In the genomic region with DNA sequence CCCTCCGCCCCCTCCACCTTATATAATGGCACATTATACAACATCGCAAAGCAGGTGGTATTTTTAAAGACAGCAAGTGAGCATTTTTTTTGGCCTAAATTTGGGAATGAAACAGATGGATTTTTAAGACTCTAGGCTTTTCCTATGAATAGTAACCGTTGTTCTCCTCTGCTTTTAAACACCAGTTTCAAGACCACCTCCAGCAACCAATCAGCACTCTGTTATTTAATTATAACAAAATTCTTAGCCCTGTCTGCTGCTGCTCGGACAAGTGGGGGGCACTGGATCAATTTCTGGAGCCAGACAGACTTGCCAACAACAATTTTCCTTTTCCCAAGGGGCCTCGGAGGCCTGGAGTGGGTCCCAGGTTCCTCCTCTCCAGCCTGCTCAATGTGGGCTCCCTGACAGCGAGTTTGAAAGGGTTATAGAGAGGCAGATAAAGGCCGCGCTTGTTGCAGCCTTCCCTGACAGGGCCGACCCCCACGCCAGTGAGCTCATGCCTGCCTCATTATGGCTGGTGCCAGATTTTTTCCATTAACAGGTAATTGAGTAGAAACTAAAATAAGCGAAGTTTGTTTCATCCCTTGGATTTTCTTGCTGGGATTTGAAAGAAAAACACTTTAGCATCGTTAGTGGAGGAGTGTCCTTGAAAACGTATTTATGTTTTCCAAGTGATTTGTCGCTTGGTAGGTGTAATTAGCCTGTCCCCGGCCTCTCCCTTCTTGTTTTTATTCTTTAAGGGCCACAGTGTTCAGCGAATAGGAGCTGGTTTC, we compare ENCODE assay signal across 1 cellular context.
TF ChIP-seq lines count a peak whose summit lies in the region.

No MANE protein-coding gene starts in this region.

TF ChIP-seq in HepG2, 621 proteins besides CTCF, POLR2A, EP300 and RAD21:
- TF ChIP-seq ZNF792 (CRISPR knock-in tag; IDR thresholded peaks at IDR 0.05) (no peak), ZNF878 (CRISPR knock-in tag; IDR thresholded peaks at IDR 0.05) (no peak), DNMT1 (CRISPR knock-in tag; IDR thresholded peaks at IDR 0.05) (no peak), ZNF264 (CRISPR knock-in tag; IDR thresholded peaks at IDR 0.05) (no peak), TBX3 (IDR thresholded peaks at IDR 0.05; ENCODE audit: borderline replicate concordance) (no peak)
- TF ChIP-seq, protein P1, sequence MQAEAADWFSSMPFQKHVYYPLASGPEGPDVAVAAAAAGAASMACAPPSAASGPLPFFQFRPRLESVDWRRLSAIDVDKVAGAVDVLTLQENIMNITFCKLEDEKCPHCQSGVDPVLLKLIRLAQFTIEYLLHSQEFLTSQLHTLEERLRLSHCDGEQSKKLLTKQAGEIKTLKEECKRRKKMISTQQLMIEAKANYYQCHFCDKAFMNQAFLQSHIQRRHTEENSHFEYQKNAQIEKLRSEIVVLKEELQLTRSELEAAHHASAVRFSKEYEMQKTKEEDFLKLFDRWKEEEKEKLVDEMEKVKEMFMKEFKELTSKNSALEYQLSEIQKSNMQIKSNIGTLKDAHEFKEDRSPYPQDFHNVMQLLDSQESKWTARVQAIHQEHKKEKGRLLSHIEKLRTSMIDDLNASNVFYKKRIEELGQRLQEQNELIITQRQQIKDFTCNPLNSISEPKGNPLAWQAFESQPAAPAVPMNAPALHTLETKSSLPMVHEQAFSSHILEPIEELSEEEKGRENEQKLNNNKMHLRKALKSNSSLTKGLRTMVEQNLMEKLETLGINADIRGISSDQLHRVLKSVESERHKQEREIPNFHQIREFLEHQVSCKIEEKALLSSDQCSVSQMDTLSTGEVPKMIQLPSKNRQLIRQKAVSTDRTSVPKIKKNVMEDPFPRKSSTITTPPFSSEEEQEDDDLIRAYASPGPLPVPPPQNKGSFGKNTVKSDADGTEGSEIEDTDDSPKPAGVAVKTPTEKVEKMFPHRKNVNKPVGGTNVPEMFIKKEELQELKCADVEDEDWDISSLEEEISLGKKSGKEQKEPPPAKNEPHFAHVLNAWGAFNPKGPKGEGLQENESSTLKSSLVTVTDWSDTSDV (CRISPR knock-in tag; IDR thresholded peaks at IDR 0.05): no peak
- TF ChIP-seq, protein P2, sequence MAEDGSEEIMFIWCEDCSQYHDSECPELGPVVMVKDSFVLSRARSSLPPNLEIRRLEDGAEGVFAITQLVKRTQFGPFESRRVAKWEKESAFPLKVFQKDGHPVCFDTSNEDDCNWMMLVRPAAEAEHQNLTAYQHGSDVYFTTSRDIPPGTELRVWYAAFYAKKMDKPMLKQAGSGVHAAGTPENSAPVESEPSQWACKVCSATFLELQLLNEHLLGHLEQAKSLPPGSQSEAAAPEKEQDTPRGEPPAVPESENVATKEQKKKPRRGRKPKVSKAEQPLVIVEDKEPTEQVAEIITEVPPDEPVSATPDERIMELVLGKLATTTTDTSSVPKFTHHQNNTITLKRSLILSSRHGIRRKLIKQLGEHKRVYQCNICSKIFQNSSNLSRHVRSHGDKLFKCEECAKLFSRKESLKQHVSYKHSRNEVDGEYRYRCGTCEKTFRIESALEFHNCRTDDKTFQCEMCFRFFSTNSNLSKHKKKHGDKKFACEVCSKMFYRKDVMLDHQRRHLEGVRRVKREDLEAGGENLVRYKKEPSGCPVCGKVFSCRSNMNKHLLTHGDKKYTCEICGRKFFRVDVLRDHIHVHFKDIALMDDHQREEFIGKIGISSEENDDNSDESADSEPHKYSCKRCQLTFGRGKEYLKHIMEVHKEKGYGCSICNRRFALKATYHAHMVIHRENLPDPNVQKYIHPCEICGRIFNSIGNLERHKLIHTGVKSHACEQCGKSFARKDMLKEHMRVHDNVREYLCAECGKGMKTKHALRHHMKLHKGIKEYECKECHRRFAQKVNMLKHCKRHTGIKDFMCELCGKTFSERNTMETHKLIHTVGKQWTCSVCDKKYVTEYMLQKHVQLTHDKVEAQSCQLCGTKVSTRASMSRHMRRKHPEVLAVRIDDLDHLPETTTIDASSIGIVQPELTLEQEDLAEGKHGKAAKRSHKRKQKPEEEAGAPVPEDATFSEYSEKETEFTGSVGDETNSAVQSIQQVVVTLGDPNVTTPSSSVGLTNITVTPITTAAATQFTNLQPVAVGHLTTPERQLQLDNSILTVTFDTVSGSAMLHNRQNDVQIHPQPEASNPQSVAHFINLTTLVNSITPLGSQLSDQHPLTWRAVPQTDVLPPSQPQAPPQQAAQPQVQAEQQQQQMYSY (CRISPR knock-in tag; IDR thresholded peaks at IDR 0.05): no peak
